21 cellular contexts compared by ENCODE assay signal in the genomic region with DNA sequence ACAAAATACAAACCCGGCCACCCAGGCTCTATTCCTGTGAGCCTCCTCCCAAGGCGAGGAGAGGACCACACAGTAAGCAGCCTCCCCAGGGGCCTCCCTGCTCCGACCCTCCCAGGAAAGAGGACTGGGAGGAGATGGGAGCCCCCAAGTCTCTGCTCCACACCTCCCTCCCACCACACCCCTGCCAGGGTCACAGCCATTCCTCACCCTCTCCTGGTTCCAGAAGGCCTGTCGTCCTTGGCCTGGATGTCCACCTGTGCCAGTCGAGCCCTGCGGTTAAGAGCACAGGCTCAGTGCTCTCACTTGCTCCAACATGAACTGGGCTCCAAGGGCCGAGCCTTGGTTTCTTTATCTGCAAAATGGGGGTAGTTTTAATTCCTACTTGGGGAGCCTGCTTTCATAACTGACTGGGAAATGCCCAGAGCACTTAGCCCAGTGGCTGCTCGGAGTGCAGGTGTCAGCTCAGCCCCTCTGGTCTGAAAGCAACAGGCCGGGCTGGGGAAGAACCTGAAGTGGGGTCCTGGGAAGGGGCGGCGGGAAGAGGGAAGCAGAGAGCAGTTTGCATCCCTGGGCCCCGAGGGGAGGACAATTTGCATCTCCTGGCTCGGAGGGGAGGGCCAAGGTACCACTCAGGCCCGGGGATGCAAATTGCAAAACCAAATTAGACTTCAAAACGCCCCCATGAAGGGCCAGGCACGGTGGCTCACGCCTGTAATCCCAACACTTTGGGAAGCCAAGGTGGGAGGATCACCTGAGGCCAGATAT.
"Had no signal": no experiment of that assay in that cellular context is flagged by ENCODE, and none has a peak within 500 bp of the region (broad histone marks: within the 10 kb centered on the region; RNA-seq: fewer than 3 reads in every experiment).

No MANE protein-coding gene starts in this region.

- DNase-seq: activated CD4-positive, alpha-beta memory T cell treated with anti-CD3 and anti-CD28 coated beads, Interleukin-2, amount 10 ng/mL, durations not matched to agents 7 days and 5 days; activated CD4-positive, alpha-beta T cell treated with anti-CD3 and anti-CD28 coated beads for 48 hours; adrenal gland; brain microvascular endothelial cell; caudate nucleus; effector memory CD8-positive, alpha-beta T cell; foreskin melanocyte; glutamatergic neuron; hippocampal formation; left ventricle myocardium inferior; right lobe of liver; stimulated activated CD4-positive, alpha-beta T cell treated with anti-CD3 and anti-CD28 coated beads, Interleukin-2, amount 100 ng/mL, for 24 hours; testis; trophoblast cell had no signal

- H3K4me1 ChIP-seq: adrenal gland, ascending aorta, left ventricle myocardium inferior, right lobe of liver, testis, vagina had no signal

- H3K27me3 ChIP-seq: adrenal gland, ascending aorta, brain microvascular endothelial cell, right lobe of liver, testis, vagina had no signal

- H3K27me3 Mint-ChIP-seq: activated CD4-positive, alpha-beta memory T cell treated with anti-CD3 and anti-CD28 coated beads, Interleukin-2, amount 10 ng/mL, durations not matched to agents 7 days and 5 days; activated naive CD8-positive, alpha-beta T cell; effector memory CD8-positive, alpha-beta T cell had no signal

- H3K9me3 Mint-ChIP-seq: activated CD4-positive, alpha-beta memory T cell treated with anti-CD3 and anti-CD28 coated beads, Interleukin-2, amount 10 ng/mL, durations not matched to agents 7 days and 5 days; effector memory CD8-positive, alpha-beta T cell; nephron; stimulated activated effector memory CD8-positive, alpha-beta T cell treated with anti-CD3 and anti-CD28 coated beads, Interleukin-12 subunit alpha, Interleukin-12 subunit beta, amount 100 ng/mL, for 72 hours had no signal

- ATAC-seq: effector memory CD8-positive, alpha-beta T cell; esophagus mucosa; right lobe of liver; stimulated activated effector memory CD8-positive, alpha-beta T cell treated with anti-CD3 and anti-CD28 coated beads, Interleukin-12 subunit alpha, Interleukin-12 subunit beta, amount 100 ng/mL, for 72 hours had no signal

- H3K27ac Mint-ChIP-seq: activated CD4-positive, alpha-beta memory T cell treated with anti-CD3 and anti-CD28 coated beads, Interleukin-2, amount 10 ng/mL, durations not matched to agents 7 days and 5 days; activated naive CD8-positive, alpha-beta T cell had no signal

- H3K4me3 ChIP-seq: adrenal gland, ascending aorta, left ventricle myocardium inferior, right lobe of liver, skin epidermis, testis, vagina had no signal

- H3K4me1 Mint-ChIP-seq: activated CD4-positive, alpha-beta memory T cell treated with anti-CD3 and anti-CD28 coated beads, Interleukin-2, amount 10 ng/mL, durations not matched to agents 7 days and 5 days had no signal

- H3K27ac ChIP-seq: adrenal gland, ascending aorta, brain microvascular endothelial cell, left ventricle myocardium inferior, right lobe of liver, skin epidermis, testis, vagina had no signal

- H3K4me3 Mint-ChIP-seq: activated CD4-positive, alpha-beta memory T cell treated with anti-CD3 and anti-CD28 coated beads, Interleukin-2, amount 10 ng/mL, durations not matched to agents 7 days and 5 days; activated naive CD8-positive, alpha-beta T cell; effector memory CD8-positive, alpha-beta T cell; nephron; stimulated activated effector memory CD8-positive, alpha-beta T cell treated with anti-CD3 and anti-CD28 coated beads, Interleukin-12 subunit alpha, Interleukin-12 subunit beta, amount 100 ng/mL, for 72 hours had no signal

- H3K36me3 ChIP-seq: brain microvascular endothelial cell had no signal
